In genomic region chr10:46520381-46520780, GRCh38 we compare ENCODE assay signal across 16 cellular contexts. TPM values are rescaled to one million over a fixed set of nuclear protein-coding genes. Genes with fewer than 3 reads are reported as not detected.
A peak's percentile ranks its signal among the peaks of the same experiment; 100 is the strongest.
DNase-seq lines count a peak whose midpoint lies in the region; ATAC-seq and TF ChIP-seq lines count a peak whose summit lies in the region.
"Had no signal": no experiment of that assay in that cellular context is flagged by ENCODE, and none has a peak within 500 bp of the region (broad histone marks: within the 10 kb centered on the region; RNA-seq: fewer than 3 reads in every experiment).

No MANE protein-coding gene starts in this region.

- CTCF ChIA-PET in OCI-LY7 (lab: Charles Lee; ENCODE audit: unreplicated experiment): no interaction called here

- peaks cover 3% of the 10 kb centered on the region for H3K4me1 Mint-ChIP-seq in glutamatergic neuron (ENCODE audit: low read depth, unreplicated experiment)
- H3K4me1 Mint-ChIP-seq: memory B cell, T-cell had no signal

- H3K9me3 ChIP-seq in RWPE2 (ENCODE audit: severe bottlenecking) (no peaks in the 10 kb centered on the region), OCI-LY7 (ENCODE audit: low read length) (no peaks in the 10 kb centered on the region)
- H3K9me3 ChIP-seq: tibial artery had no signal

- H3K79me2 ChIP-seq in OCI-LY7 (ENCODE audit: insufficient read depth, low read depth, low read length): no peaks in the 10 kb centered on the region

- no peak overlapping the region for H3K4me3 Mint-ChIP-seq in glutamatergic neuron (ENCODE audit: unreplicated experiment)
- H3K4me3 Mint-ChIP-seq: memory B cell, T-cell had no signal

- POLR2A ChIA-PET in OCI-LY7 (lab: Charles Lee): no interaction called here

- no peaks in the 10 kb centered on the region for H3K36me3 ChIP-seq in RWPE2 (ENCODE audit: low read depth)
- no peaks in the 10 kb centered on the region for H3K36me3 ChIP-seq in OCI-LY7 (ENCODE audit: insufficient read depth, low read length)
- H3K36me3 ChIP-seq: tibial artery had no signal

- ATAC-seq in left ventricle myocardium superior: no peak
- ATAC-seq in RWPE2 (ENCODE audit: low read depth): no peak
- no peak for ATAC-seq in HG03025 (IDR thresholded peaks at IDR 0.05; ENCODE audit: low FRiP score, unreplicated experiment)
- ATAC-seq: K562, T-cell had no signal

- DNase-seq in cardiac septum (ENCODE audit: low spot score): peak; percentile 76
- no peak for DNase-seq in left ventricle myocardium superior
- peak; percentile 61 for DNase-seq in RWPE2 (ENCODE audit: low spot score)
- DNase-seq in glutamatergic neuron: peak; percentile 29
- DNase-seq in stimulated activated CD8-positive, alpha-beta memory T cell treated with anti-CD3 and anti-CD28 coated beads, Interleukin-4, amount 100 ng/mL, for 48 hours: peak; percentile 16
- DNase-seq in OCI-LY7 (ENCODE audit: low spot score): no peak
- no peak for DNase-seq in NCI-H1436 (lab: John Stamatoyannopoulos, UW)
- DNase-seq: NCI-H774; stimulated activated CD4-positive, alpha-beta T cell treated with anti-CD3 and anti-CD28 coated beads, Interleukin-4, amount 100 ng/mL, for 4 hours had no signal

- no peak for TF ChIP-seq CTCF in RWPE2 (IDR thresholded peaks at IDR 0.05; ENCODE audit: poor library complexity, severe bottlenecking)
- TF ChIP-seq CTCF in glutamatergic neuron (IDR thresholded peaks at IDR 0.05; ENCODE audit: partially characterized antibody, unreplicated experiment): no peak
- no peak for TF ChIP-seq CTCF in OCI-LY7 (conservative IDR thresholded peaks at IDR 0.05; ENCODE audit: low read length)

- no peaks in the 10 kb centered on the region for H3K9me3 Mint-ChIP-seq in glutamatergic neuron (ENCODE audit: unreplicated experiment)
- H3K9me3 Mint-ChIP-seq: memory B cell, T-cell had no signal

- no peaks in the 10 kb centered on the region for H3K9me2 ChIP-seq in OCI-LY7 (ENCODE audit: insufficient read depth, low read length)

- H3K4me2 ChIP-seq in OCI-LY7 (ENCODE audit: low read length): no peak overlapping the region

- H2AFZ ChIP-seq in OCI-LY7 (ENCODE audit: low read length): no peak overlapping the region

- H3K36me3 Mint-ChIP-seq in glutamatergic neuron (ENCODE audit: unreplicated experiment): no peaks in the 10 kb centered on the region
- H3K36me3 Mint-ChIP-seq: memory B cell, T-cell had no signal

- H3K4me3 ChIP-seq in RWPE2 (ENCODE audit: severe bottlenecking): no peak overlapping the region
- no peak overlapping the region for H3K4me3 ChIP-seq in OCI-LY7 (ENCODE audit: low read depth, low read length, poor library complexity, severe bottlenecking)
- H3K4me3 ChIP-seq: K562, tibial artery had no signal

- intact Hi-C loops in cardiac septum (cut with DNase I): no loop called here
- intact Hi-C loops in left ventricle myocardium superior (cut with micrococcal nuclease): no loop called here
- intact Hi-C loops in OCI-LY7 (cut with micrococcal nuclease; ENCODE audit: unreplicated experiment): no loop called here

- no peaks in the 10 kb centered on the region for H4K20me1 ChIP-seq in OCI-LY7 (ENCODE audit: insufficient read depth, low read length)

- no peak overlapping the region for H3K27ac Mint-ChIP-seq in glutamatergic neuron (ENCODE audit: unreplicated experiment)
- H3K27ac Mint-ChIP-seq: memory B cell, T-cell had no signal

- BruUV-seq in OCI-LY7 (replicated peaks; lab: Mats Ljungman, UMichigan): no TSS peak

- H3K4me1 ChIP-seq in RWPE2 (ENCODE audit: insufficient read depth, poor library complexity, severe bottlenecking) (peaks cover 28% of the 10 kb centered on the region), OCI-LY7 (ENCODE audit: insufficient read depth, low read length, poor library complexity, severe bottlenecking) (no peaks in the 10 kb centered on the region)

- H3K27me3 Mint-ChIP-seq in glutamatergic neuron (ENCODE audit: unreplicated experiment): no peaks in the 10 kb centered on the region
- H3K27me3 Mint-ChIP-seq: memory B cell had no signal

- no peaks in the 10 kb centered on the region for H3K27me3 ChIP-seq in RWPE2 (ENCODE audit: insufficient read depth, poor library complexity, severe bottlenecking)

- H3K27ac ChIP-seq in RWPE2 (ENCODE audit: poor library complexity, severe bottlenecking) (no peak overlapping the region), OCI-LY7 (ENCODE audit: low read depth, low read length, poor library complexity, severe bottlenecking) (no peak overlapping the region)
- H3K27ac ChIP-seq: tibial artery had no signal

RNA-seq across cellular contexts. Expression of gene GPRIN2, which starts 36.1 kb away (rescaled TPM):
- total RNA-seq in cardiac septum (not detected), left ventricle myocardium superior (not detected), glutamatergic neuron (ENCODE audit: unreplicated experiment) (3.0 TPM), OCI-LY7 (2022) (not detected in 2 replicates)
- not detected in 2 replicates for total RNA-seq in OCI-LY7 (2014; rRNA removed; shearing (Covaris generic))
- total RNA-seq: K562, RPMI7951, T-cell had no signal

RNA-seq across cellular contexts. Expression of gene NPY4R, which starts 54.6 kb away (rescaled TPM):
- total RNA-seq in cardiac septum (not detected), left ventricle myocardium superior (not detected), glutamatergic neuron (ENCODE audit: unreplicated experiment) (not detected), OCI-LY7 (2022) (not detected in 2 replicates)
- total RNA-seq in OCI-LY7 (2014; rRNA removed; shearing (Covaris generic)): not detected in 2 replicates
- total RNA-seq: frontal cortex, K562, RPMI7951, T-cell had no signal

RNA-seq across cellular contexts. Expression of gene SYT15, which starts 58.5 kb away (rescaled TPM):
- total RNA-seq in cardiac septum (6.7 TPM), left ventricle myocardium superior (3.6 TPM), glutamatergic neuron (ENCODE audit: unreplicated experiment) (2.5 TPM), OCI-LY7 (2022) (1.5 and 2.1 TPM in 2 replicates)
- 0.25 and 0.31 TPM in 2 replicates for total RNA-seq in OCI-LY7 (2014; rRNA removed; shearing (Covaris generic))

Comparison
In these comparisons a context has a peak if more than half of its experiments do, and no peak if none do; other contexts are left out.
1. DNase-seq: peak in cardiac septum (single experiment), RWPE2 (single experiment), glutamatergic neuron (single experiment) and stimulated activated CD8-positive, alpha-beta memory T cell treated with anti-CD3 and anti-CD28 coated beads, Interleukin-4, amount 100 ng/mL, for 48 hours (single experiment); none in left ventricle myocardium superior (single experiment), OCI-LY7 (single experiment) and NCI-H1436 (single experiment).